10 cellular contexts compared by ENCODE assay signal in genomic region chr7:46819819-46820218, GRCh38.
"Had no signal": no experiment of that assay in that cellular context is flagged by ENCODE, and none has a peak within 500 bp of the region (broad histone marks: within the 10 kb centered on the region; RNA-seq: fewer than 3 reads in every experiment).

No MANE protein-coding gene starts in this region.

- H2AFZ ChIP-seq: GM23248, GM23338 had no signal

- H3K4me1 ChIP-seq: HAP-1 had no signal

- H3K4me2 ChIP-seq: GM23338 had no signal

- H3K27ac ChIP-seq: GM23248 had no signal

- DNase-seq: GM23248, GOT3, H7, H9, HCEC 1CT, HFFc6 had no signal

- ATAC-seq: GM23338 had no signal

- FAIRE-seq: H1, H54 had no signal

- H3K36me3 ChIP-seq: HAP-1 had no signal

- H3K4me3 ChIP-seq: GM23248, GM23338, HAP-1 had no signal

- H3K9me3 ChIP-seq: HAP-1 had no signal

- H3K9ac ChIP-seq: GM23248 had no signal
